1 cellular context compared by ENCODE assay signal in the genomic region with DNA sequence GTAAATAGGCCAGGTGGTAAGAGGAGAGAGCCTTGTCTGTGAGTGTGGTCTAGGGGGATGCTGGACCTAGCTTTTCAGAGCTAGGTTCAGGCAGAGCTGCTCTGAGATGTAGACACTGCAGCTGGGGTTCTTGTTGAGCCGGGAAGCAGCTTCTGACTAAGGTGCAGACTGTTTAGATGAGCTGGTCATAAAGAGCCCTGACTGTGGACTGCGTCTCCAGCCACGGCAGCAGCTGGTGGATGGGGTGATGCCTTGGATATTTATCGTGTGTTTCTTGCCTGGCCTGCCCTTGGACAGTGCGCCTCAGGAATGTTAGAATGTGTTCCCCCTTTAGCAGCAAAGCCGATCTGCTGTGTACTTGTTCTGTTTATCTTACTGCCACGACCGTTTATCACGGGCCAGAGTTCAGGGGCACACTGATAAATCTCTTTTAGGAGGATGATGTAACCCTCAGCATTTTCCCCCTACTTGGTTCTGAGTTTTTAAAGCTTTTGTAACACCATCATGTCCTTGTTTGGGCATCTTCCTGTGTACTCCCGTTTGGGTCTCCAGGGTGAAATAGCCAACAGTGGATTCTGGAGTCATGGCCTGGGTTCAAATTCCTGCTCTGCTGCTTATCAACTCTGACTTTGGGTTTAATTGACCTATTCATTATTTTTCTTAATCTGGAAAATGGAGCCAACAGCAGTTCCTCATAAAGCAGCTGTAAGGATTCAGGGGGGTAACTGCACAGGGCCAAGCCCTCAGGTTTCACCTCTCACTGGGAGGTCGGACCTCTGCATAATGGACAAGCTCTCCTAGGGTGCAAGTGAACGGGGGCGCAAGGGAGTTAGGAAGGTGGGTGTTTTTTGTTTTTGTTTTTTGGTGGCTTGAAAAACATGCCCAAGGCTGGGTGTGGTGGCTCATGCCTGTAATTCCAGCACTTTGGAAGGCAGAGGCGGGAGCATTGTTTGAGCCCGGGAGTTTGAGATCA.
TF ChIP-seq lines count a peak whose summit lies in the region.

No MANE protein-coding gene starts in this region.

TF ChIP-seq in HepG2, 621 proteins besides CTCF, POLR2A, EP300 and RAD21 (continued from another document and continues in another):
- no peak for TF ChIP-seq SNAPC4 (CRISPR knock-in tag; IDR thresholded peaks at IDR 0.05)
- peak; percentile 52; the same call in 1 of the 2 replicates for TF ChIP-seq ZNF816 (CRISPR knock-in tag; IDR thresholded peaks at IDR 0.05; ENCODE audit: borderline replicate concordance)
- TF ChIP-seq, protein P1, sequence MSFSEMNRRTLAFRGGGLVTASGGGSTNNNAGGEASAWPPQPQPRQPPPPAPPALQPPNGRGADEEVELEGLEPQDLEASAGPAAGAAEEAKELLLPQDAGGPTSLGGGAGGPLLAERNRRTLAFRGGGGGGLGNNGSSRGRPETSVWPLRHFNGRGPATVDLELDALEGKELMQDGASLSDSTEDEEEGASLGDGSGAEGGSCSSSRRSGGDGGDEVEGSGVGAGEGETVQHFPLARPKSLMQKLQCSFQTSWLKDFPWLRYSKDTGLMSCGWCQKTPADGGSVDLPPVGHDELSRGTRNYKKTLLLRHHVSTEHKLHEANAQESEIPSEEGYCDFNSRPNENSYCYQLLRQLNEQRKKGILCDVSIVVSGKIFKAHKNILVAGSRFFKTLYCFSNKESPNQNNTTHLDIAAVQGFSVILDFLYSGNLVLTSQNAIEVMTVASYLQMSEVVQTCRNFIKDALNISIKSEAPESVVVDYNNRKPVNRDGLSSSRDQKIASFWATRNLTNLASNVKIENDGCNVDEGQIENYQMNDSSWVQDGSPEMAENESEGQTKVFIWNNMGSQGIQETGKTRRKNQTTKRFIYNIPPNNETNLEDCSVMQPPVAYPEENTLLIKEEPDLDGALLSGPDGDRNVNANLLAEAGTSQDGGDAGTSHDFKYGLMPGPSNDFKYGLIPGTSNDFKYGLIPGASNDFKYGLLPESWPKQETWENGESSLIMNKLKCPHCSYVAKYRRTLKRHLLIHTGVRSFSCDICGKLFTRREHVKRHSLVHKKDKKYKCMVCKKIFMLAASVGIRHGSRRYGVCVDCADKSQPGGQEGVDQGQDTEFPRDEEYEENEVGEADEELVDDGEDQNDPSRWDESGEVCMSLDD (CRISPR knock-in tag; IDR thresholded peaks at IDR 0.05; ENCODE audit: borderline replicate concordance) = peak; percentile 99
- TF ChIP-seq, protein P2, sequence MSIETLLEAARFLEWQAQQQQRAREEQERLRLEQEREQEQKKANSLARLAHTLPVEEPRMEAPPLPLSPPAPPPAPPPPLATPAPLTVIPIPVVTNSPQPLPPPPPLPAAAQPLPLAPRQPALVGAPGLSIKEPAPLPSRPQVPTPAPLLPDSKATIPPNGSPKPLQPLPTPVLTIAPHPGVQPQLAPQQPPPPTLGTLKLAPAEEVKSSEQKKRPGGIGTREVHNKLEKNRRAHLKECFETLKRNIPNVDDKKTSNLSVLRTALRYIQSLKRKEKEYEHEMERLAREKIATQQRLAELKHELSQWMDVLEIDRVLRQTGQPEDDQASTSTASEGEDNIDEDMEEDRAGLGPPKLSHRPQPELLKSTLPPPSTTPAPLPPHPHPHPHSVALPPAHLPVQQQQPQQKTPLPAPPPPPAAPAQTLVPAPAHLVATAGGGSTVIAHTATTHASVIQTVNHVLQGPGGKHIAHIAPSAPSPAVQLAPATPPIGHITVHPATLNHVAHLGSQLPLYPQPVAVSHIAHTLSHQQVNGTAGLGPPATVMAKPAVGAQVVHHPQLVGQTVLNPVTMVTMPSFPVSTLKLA (IDR thresholded peaks at IDR 0.05) = peak; percentile 26; the same call in 1 of the 2 replicates
- peak; percentile 99 for TF ChIP-seq MTA1 (CRISPR knock-in tag; IDR thresholded peaks at IDR 0.05; ENCODE audit: borderline replicate concordance)
- no peak for TF ChIP-seq CENPX (CRISPR knock-in tag; IDR thresholded peaks at IDR 0.05)
- no peak for TF ChIP-seq PAWR (CRISPR knock-in tag; IDR thresholded peaks at IDR 0.05; ENCODE audit: borderline replicate concordance)
- TF ChIP-seq USF2 (IDR thresholded peaks at IDR 0.05; ENCODE audit: low read depth, low read length) = no peak
- peak; percentile 98; the same call in 1 of the 2 replicates for TF ChIP-seq USF2 (CRISPR knock-in tag; IDR thresholded peaks at IDR 0.05; ENCODE audit: borderline replicate concordance)
- no peak; the same call in 1 of the 2 replicates for TF ChIP-seq ZNF230 (CRISPR knock-in tag; IDR thresholded peaks at IDR 0.05)
- TF ChIP-seq, protein P3, sequence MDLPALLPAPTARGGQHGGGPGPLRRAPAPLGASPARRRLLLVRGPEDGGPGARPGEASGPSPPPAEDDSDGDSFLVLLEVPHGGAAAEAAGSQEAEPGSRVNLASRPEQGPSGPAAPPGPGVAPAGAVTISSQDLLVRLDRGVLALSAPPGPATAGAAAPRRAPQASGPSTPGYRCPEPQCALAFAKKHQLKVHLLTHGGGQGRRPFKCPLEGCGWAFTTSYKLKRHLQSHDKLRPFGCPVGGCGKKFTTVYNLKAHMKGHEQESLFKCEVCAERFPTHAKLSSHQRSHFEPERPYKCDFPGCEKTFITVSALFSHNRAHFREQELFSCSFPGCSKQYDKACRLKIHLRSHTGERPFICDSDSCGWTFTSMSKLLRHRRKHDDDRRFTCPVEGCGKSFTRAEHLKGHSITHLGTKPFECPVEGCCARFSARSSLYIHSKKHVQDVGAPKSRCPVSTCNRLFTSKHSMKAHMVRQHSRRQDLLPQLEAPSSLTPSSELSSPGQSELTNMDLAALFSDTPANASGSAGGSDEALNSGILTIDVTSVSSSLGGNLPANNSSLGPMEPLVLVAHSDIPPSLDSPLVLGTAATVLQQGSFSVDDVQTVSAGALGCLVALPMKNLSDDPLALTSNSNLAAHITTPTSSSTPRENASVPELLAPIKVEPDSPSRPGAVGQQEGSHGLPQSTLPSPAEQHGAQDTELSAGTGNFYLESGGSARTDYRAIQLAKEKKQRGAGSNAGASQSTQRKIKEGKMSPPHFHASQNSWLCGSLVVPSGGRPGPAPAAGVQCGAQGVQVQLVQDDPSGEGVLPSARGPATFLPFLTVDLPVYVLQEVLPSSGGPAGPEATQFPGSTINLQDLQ (CRISPR knock-in tag; IDR thresholded peaks at IDR 0.05) = no peak
- peak; percentile 96 for TF ChIP-seq KDM4B (CRISPR knock-in tag; IDR thresholded peaks at IDR 0.05)
- TF ChIP-seq MAZ (IDR thresholded peaks at IDR 0.05; ENCODE audit: borderline replicate concordance, low read depth, low read length) = 0 out of 2 replicates have a peak, but pooled peaks have one; percentile 12
- TF ChIP-seq MAZ (CRISPR knock-in tag; IDR thresholded peaks at IDR 0.05; ENCODE audit: low read depth) = peak; percentile 36; the same call in 1 of the 2 replicates
- TF ChIP-seq, protein P4, sequence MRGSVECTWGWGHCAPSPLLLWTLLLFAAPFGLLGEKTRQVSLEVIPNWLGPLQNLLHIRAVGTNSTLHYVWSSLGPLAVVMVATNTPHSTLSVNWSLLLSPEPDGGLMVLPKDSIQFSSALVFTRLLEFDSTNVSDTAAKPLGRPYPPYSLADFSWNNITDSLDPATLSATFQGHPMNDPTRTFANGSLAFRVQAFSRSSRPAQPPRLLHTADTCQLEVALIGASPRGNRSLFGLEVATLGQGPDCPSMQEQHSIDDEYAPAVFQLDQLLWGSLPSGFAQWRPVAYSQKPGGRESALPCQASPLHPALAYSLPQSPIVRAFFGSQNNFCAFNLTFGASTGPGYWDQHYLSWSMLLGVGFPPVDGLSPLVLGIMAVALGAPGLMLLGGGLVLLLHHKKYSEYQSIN (CRISPR knock-in tag; IDR thresholded peaks at IDR 0.05; ENCODE audit: borderline replicate concordance) = no peak
- TF ChIP-seq FOXP1 (IDR thresholded peaks at IDR 0.05) = peak; percentile 95
- TF ChIP-seq FOXP1 (CRISPR knock-in tag; IDR thresholded peaks at IDR 0.05) = peak; percentile 99
- TF ChIP-seq SP5 (CRISPR knock-in tag; IDR thresholded peaks at IDR 0.05; ENCODE audit: borderline replicate concordance, low read depth) = no peak
- no peak for TF ChIP-seq CBX2 (IDR thresholded peaks at IDR 0.05; ENCODE audit: low read depth, low read length)
- TF ChIP-seq CBX2 (CRISPR knock-in tag; IDR thresholded peaks at IDR 0.05; ENCODE audit: low read depth) = no peak
- peak; percentile 90 for TF ChIP-seq ZNF614 (CRISPR knock-in tag; IDR thresholded peaks at IDR 0.05; ENCODE audit: borderline replicate concordance)
- TF ChIP-seq, protein P5, sequence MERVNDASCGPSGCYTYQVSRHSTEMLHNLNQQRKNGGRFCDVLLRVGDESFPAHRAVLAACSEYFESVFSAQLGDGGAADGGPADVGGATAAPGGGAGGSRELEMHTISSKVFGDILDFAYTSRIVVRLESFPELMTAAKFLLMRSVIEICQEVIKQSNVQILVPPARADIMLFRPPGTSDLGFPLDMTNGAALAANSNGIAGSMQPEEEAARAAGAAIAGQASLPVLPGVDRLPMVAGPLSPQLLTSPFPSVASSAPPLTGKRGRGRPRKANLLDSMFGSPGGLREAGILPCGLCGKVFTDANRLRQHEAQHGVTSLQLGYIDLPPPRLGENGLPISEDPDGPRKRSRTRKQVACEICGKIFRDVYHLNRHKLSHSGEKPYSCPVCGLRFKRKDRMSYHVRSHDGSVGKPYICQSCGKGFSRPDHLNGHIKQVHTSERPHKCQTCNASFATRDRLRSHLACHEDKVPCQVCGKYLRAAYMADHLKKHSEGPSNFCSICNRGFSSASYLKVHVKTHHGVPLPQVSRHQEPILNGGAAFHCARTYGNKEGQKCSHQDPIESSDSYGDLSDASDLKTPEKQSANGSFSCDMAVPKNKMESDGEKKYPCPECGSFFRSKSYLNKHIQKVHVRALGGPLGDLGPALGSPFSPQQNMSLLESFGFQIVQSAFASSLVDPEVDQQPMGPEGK (CRISPR knock-in tag; IDR thresholded peaks at IDR 0.05) = peak; percentile 92
- TF ChIP-seq ZNF547 (CRISPR knock-in tag; IDR thresholded peaks at IDR 0.05) = peak; percentile 69
- TF ChIP-seq ZNF788 (CRISPR knock-in tag; IDR thresholded peaks at IDR 0.05; ENCODE audit: borderline replicate concordance) = peak; percentile 94; the same call in 1 of the 2 replicates
- TF ChIP-seq ARNT2 (CRISPR knock-in tag; IDR thresholded peaks at IDR 0.05; ENCODE audit: low read depth) = peak; percentile 79; the same call in 1 of the 2 replicates
- TF ChIP-seq FOXM1 (CRISPR knock-in tag; IDR thresholded peaks at IDR 0.05) = no peak
- no peak for TF ChIP-seq ZNF782 (CRISPR knock-in tag; IDR thresholded peaks at IDR 0.05; ENCODE audit: borderline replicate concordance)
- no peak for TF ChIP-seq ZNF382 (CRISPR knock-in tag; IDR thresholded peaks at IDR 0.05; ENCODE audit: borderline replicate concordance)
- no peak for TF ChIP-seq SMARCC2 (IDR thresholded peaks at IDR 0.05)
- no peak for TF ChIP-seq NPAS2 (CRISPR knock-in tag; IDR thresholded peaks at IDR 0.05; ENCODE audit: borderline replicate concordance)
- TF ChIP-seq CHD2 (IDR thresholded peaks at IDR 0.05; ENCODE audit: low read depth, low read length) = no peak
- TF ChIP-seq ZSCAN30 (CRISPR knock-in tag; IDR thresholded peaks at IDR 0.05) = no peak
- no peak for TF ChIP-seq THAP7 (CRISPR knock-in tag; IDR thresholded peaks at IDR 0.05)
- TF ChIP-seq ZNF709 (CRISPR knock-in tag; IDR thresholded peaks at IDR 0.05) = no peak
- TF ChIP-seq SRF (IDR thresholded peaks at IDR 0.05; ENCODE audit: low read depth, low read length) = peak; percentile 100
- peak; percentile 65; the same call in 1 of the 2 replicates for TF ChIP-seq GATAD1 (CRISPR knock-in tag; IDR thresholded peaks at IDR 0.05)
- no peak for TF ChIP-seq MTA3 (CRISPR knock-in tag; IDR thresholded peaks at IDR 0.05)
- TF ChIP-seq ADNP (CRISPR knock-in tag; IDR thresholded peaks at IDR 0.05) = no peak
- peak; percentile 99 for TF ChIP-seq ZNF292 (CRISPR knock-in tag; IDR thresholded peaks at IDR 0.05; ENCODE audit: borderline replicate concordance, low read depth)
